ENCODE assay signal across 1 cellular context in the genomic region with DNA sequence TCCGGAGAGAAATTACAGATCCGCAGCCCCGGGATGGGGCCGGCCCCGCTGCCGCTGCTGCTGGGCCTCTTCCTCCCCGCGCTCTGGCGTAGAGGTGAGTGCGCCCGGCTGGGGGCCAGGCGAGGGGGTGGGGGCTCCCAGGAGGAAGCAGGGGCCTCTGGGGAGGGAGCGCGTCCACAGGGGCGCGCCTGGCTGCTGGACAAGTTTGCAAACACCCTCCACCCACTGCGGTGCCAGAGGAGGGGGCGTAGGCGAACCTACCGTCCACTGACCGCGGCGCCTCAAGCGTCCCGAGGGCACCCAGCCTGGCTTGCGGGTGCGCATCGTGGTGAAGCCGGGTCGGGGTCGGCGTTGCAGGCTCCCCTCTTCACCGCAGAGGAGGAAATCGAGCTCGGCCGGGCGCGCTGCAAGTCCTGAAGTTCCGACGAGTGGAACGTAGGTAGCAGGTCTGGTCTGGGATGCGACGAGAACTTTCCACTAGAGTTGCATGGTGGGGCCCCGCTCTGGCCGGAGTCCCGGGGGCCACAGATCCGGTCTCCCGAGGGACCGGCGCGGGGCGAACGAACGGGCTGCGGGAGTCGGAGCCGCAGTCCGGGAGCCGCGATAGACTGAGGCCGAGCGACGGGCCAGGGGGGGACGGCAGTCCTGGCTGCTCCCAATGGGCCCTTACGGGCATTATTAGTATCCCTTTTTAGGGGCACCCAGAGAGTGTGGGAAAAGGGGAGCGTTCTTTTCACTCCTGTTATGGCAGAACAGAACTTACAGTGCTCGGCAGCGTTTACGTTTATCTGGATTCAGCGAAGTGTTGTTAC.
A peak's percentile ranks its signal among the peaks of the same experiment; 100 is the strongest.
TF ChIP-seq lines count a peak whose summit lies in the region.

No MANE protein-coding gene starts in this region.

TF ChIP-seq in HepG2, 621 proteins besides CTCF, POLR2A, EP300 and RAD21 (continued from another document and continues in another):
- TF ChIP-seq, protein P1, sequence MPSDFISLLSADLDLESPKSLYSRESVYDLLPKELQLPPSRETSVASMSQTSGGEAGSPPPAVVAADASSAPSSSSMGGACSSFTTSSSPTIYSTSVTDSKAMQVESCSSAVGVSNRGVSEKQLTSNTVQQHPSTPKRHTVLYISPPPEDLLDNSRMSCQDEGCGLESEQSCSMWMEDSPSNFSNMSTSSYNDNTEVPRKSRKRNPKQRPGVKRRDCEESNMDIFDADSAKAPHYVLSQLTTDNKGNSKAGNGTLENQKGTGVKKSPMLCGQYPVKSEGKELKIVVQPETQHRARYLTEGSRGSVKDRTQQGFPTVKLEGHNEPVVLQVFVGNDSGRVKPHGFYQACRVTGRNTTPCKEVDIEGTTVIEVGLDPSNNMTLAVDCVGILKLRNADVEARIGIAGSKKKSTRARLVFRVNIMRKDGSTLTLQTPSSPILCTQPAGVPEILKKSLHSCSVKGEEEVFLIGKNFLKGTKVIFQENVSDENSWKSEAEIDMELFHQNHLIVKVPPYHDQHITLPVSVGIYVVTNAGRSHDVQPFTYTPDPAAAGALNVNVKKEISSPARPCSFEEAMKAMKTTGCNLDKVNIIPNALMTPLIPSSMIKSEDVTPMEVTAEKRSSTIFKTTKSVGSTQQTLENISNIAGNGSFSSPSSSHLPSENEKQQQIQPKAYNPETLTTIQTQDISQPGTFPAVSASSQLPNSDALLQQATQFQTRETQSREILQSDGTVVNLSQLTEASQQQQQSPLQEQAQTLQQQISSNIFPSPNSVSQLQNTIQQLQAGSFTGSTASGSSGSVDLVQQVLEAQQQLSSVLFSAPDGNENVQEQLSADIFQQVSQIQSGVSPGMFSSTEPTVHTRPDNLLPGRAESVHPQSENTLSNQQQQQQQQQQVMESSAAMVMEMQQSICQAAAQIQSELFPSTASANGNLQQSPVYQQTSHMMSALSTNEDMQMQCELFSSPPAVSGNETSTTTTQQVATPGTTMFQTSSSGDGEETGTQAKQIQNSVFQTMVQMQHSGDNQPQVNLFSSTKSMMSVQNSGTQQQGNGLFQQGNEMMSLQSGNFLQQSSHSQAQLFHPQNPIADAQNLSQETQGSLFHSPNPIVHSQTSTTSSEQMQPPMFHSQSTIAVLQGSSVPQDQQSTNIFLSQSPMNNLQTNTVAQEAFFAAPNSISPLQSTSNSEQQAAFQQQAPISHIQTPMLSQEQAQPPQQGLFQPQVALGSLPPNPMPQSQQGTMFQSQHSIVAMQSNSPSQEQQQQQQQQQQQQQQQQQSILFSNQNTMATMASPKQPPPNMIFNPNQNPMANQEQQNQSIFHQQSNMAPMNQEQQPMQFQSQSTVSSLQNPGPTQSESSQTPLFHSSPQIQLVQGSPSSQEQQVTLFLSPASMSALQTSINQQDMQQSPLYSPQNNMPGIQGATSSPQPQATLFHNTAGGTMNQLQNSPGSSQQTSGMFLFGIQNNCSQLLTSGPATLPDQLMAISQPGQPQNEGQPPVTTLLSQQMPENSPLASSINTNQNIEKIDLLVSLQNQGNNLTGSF (CRISPR knock-in tag; IDR thresholded peaks at IDR 0.05): peak; percentile 66; the same call in 1 of the 2 replicates
- TF ChIP-seq KDM5A (IDR thresholded peaks at IDR 0.05; ENCODE audit: borderline replicate concordance, low read length): peak; percentile 38; the same call in 1 of the 2 replicates
- TF ChIP-seq, protein P2, sequence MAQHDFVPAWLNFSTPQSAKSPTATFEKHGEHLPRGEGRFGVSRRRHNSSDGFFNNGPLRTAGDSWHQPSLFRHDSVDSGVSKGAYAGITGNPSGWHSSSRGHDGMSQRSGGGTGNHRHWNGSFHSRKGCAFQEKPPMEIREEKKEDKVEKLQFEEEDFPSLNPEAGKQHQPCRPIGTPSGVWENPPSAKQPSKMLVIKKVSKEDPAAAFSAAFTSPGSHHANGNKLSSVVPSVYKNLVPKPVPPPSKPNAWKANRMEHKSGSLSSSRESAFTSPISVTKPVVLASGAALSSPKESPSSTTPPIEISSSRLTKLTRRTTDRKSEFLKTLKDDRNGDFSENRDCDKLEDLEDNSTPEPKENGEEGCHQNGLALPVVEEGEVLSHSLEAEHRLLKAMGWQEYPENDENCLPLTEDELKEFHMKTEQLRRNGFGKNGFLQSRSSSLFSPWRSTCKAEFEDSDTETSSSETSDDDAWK (CRISPR knock-in tag; IDR thresholded peaks at IDR 0.05): no peak
- no peak for TF ChIP-seq ZFP37 (CRISPR knock-in tag; IDR thresholded peaks at IDR 0.05; ENCODE audit: borderline replicate concordance)
- TF ChIP-seq RNF2 (conservative IDR thresholded peaks at IDR 0.05; ENCODE audit: low read depth): 0 out of 2 replicates have a peak, but pooled peaks have one; percentile 35
- peak; percentile 8; the same call in 1 of the 2 replicates for TF ChIP-seq ZFX (CRISPR knock-in tag; IDR thresholded peaks at IDR 0.05; ENCODE audit: low read depth)
- TF ChIP-seq MXD4 (CRISPR knock-in tag; IDR thresholded peaks at IDR 0.05): no peak
- no peak; the same call in 1 of the 2 replicates for TF ChIP-seq ZSCAN30 (CRISPR knock-in tag; IDR thresholded peaks at IDR 0.05)
- TF ChIP-seq, protein P3, sequence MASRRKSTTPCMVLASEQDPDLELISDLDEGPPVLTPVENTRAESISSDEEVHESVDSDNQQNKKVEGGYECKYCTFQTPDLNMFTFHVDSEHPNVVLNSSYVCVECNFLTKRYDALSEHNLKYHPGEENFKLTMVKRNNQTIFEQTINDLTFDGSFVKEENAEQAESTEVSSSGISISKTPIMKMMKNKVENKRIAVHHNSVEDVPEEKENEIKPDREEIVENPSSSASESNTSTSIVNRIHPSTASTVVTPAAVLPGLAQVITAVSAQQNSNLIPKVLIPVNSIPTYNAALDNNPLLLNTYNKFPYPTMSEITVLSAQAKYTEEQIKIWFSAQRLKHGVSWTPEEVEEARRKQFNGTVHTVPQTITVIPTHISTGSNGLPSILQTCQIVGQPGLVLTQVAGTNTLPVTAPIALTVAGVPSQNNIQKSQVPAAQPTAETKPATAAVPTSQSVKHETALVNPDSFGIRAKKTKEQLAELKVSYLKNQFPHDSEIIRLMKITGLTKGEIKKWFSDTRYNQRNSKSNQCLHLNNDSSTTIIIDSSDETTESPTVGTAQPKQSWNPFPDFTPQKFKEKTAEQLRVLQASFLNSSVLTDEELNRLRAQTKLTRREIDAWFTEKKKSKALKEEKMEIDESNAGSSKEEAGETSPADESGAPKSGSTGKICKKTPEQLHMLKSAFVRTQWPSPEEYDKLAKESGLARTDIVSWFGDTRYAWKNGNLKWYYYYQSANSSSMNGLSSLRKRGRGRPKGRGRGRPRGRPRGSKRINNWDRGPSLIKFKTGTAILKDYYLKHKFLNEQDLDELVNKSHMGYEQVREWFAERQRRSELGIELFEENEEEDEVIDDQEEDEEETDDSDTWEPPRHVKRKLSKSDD (CRISPR knock-in tag; IDR thresholded peaks at IDR 0.05; ENCODE audit: low read depth): 0 out of 2 replicates have a peak, but pooled peaks have one; percentile 35
- no peak for TF ChIP-seq MAFG (CRISPR knock-in tag; IDR thresholded peaks at IDR 0.05)
- no peak for TF ChIP-seq ZNF326 (CRISPR knock-in tag; IDR thresholded peaks at IDR 0.05; ENCODE audit: borderline replicate concordance)
- no peak for TF ChIP-seq TARDBP (CRISPR knock-in tag; IDR thresholded peaks at IDR 0.05)
- TF ChIP-seq TBX3 (IDR thresholded peaks at IDR 0.05; ENCODE audit: borderline replicate concordance): no peak
- TF ChIP-seq BORCS8-MEF2B (CRISPR knock-in tag; IDR thresholded peaks at IDR 0.05): peak; percentile 58; the same call in 1 of the 2 replicates
- no peak for TF ChIP-seq ZNF251 (CRISPR knock-in tag; IDR thresholded peaks at IDR 0.05)
- TF ChIP-seq, protein P4, sequence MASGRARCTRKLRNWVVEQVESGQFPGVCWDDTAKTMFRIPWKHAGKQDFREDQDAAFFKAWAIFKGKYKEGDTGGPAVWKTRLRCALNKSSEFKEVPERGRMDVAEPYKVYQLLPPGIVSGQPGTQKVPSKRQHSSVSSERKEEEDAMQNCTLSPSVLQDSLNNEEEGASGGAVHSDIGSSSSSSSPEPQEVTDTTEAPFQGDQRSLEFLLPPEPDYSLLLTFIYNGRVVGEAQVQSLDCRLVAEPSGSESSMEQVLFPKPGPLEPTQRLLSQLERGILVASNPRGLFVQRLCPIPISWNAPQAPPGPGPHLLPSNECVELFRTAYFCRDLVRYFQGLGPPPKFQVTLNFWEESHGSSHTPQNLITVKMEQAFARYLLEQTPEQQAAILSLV (CRISPR knock-in tag; IDR thresholded peaks at IDR 0.05; ENCODE audit: borderline replicate concordance): peak; percentile 87; the same call in 1 of the 2 replicates
- TF ChIP-seq, protein P5, sequence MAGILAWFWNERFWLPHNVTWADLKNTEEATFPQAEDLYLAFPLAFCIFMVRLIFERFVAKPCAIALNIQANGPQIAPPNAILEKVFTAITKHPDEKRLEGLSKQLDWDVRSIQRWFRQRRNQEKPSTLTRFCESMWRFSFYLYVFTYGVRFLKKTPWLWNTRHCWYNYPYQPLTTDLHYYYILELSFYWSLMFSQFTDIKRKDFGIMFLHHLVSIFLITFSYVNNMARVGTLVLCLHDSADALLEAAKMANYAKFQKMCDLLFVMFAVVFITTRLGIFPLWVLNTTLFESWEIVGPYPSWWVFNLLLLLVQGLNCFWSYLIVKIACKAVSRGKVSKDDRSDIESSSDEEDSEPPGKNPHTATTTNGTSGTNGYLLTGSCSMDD (CRISPR knock-in tag; IDR thresholded peaks at IDR 0.05): no peak
- TF ChIP-seq NAIF1 (CRISPR knock-in tag; IDR thresholded peaks at IDR 0.05; ENCODE audit: borderline replicate concordance): no peak
- TF ChIP-seq ZNF607 (CRISPR knock-in tag; IDR thresholded peaks at IDR 0.05; ENCODE audit: borderline replicate concordance): no peak
- TF ChIP-seq, protein P6, sequence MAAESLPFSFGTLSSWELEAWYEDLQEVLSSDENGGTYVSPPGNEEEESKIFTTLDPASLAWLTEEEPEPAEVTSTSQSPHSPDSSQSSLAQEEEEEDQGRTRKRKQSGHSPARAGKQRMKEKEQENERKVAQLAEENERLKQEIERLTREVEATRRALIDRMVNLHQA (CRISPR knock-in tag; IDR thresholded peaks at IDR 0.05): no peak
- TF ChIP-seq ZNF777 (CRISPR knock-in tag; IDR thresholded peaks at IDR 0.05): peak; percentile 87
- TF ChIP-seq NFE2L2 (IDR thresholded peaks at IDR 0.05; ENCODE audit: low read length): no peak
- TF ChIP-seq ZNF761 (CRISPR knock-in tag; conservative IDR thresholded peaks at IDR 0.05): no peak
- TF ChIP-seq DMAP1 (CRISPR knock-in tag; IDR thresholded peaks at IDR 0.05): no peak; the same call in none of the 2 replicates
- peak; percentile 7 for TF ChIP-seq HNRNPK (IDR thresholded peaks at IDR 0.05; ENCODE audit: low read depth, low read length, poor library complexity, severe bottlenecking)
- TF ChIP-seq, protein P7, sequence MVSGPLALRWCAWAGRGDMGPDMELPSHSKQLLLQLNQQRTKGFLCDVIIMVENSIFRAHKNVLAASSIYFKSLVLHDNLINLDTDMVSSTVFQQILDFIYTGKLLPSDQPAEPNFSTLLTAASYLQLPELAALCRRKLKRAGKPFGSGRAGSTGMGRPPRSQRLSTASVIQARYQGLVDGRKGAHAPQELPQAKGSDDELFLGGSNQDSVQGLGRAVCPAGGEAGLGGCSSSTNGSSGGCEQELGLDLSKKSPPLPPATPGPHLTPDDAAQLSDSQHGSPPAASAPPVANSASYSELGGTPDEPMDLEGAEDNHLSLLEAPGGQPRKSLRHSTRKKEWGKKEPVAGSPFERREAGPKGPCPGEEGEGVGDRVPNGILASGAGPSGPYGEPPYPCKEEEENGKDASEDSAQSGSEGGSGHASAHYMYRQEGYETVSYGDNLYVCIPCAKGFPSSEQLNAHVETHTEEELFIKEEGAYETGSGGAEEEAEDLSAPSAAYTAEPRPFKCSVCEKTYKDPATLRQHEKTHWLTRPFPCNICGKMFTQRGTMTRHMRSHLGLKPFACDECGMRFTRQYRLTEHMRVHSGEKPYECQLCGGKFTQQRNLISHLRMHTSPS (CRISPR knock-in tag; IDR thresholded peaks at IDR 0.05; ENCODE audit: low read depth): no peak; the same call in 1 of the 2 replicates
- no peak for TF ChIP-seq ZNF335 (CRISPR knock-in tag; IDR thresholded peaks at IDR 0.05)
- no peak for TF ChIP-seq HMG20B (CRISPR knock-in tag; conservative IDR thresholded peaks at IDR 0.05)
- TF ChIP-seq ZFYVE20 (CRISPR knock-in tag; IDR thresholded peaks at IDR 0.05; ENCODE audit: borderline replicate concordance, low read depth): no peak
- TF ChIP-seq, protein P8, sequence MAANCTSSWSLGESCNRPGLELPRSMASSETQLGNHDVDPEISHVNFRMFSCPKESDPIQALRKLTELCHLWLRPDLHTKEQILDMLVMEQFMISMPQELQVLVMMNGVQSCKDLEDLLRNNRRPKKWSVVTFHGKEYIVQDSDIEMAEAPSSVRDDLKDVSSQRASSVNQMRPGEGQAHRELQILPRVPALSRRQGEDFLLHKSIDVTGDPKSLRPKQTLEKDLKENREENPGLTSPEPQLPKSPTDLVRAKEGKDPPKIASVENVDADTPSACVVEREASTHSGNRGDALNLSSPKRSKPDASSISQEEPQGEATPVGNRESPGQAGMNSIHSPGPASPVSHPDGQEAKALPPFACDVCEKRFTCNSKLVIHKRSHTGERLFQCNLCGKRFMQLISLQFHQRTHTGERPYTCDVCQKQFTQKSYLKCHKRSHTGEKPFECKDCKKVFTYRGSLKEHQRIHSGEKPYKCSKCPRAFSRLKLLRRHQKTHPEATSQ (CRISPR knock-in tag; IDR thresholded peaks at IDR 0.05; ENCODE audit: borderline replicate concordance): no peak
- TF ChIP-seq, protein P9, sequence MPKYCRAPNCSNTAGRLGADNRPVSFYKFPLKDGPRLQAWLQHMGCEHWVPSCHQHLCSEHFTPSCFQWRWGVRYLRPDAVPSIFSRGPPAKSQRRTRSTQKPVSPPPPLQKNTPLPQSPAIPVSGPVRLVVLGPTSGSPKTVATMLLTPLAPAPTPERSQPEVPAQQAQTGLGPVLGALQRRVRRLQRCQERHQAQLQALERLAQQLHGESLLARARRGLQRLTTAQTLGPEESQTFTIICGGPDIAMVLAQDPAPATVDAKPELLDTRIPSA (CRISPR knock-in tag; IDR thresholded peaks at IDR 0.05; ENCODE audit: borderline replicate concordance): peak; percentile 85; the same call in 1 of the 2 replicates
- TF ChIP-seq RBFOX2 (IDR thresholded peaks at IDR 0.05; ENCODE audit: low read depth, low read length): peak; percentile 82
- no peak for TF ChIP-seq ZNF138 (CRISPR knock-in tag; IDR thresholded peaks at IDR 0.05; ENCODE audit: low read depth)
- TF ChIP-seq ZFP36 (IDR thresholded peaks at IDR 0.05; ENCODE audit: borderline replicate concordance, low read depth, low read length, partially characterized antibody): no peak
- TF ChIP-seq ZSCAN25 (CRISPR knock-in tag; IDR thresholded peaks at IDR 0.05): 0 out of 2 replicates have a peak, but pooled peaks have one; percentile 1
- TF ChIP-seq ZNF7 (CRISPR knock-in tag; IDR thresholded peaks at IDR 0.05): no peak
- TF ChIP-seq TCF12 (IDR thresholded peaks at IDR 0.05): no peak
- TF ChIP-seq TCF12 (CRISPR knock-in tag; IDR thresholded peaks at IDR 0.05): no peak; the same call in 1 of the 2 replicates
- no peak for TF ChIP-seq ZNF292 (CRISPR knock-in tag; IDR thresholded peaks at IDR 0.05; ENCODE audit: borderline replicate concordance, low read depth)
- TF ChIP-seq ZNF549 (CRISPR knock-in tag; IDR thresholded peaks at IDR 0.05): no peak
- TF ChIP-seq ATRX (CRISPR knock-in tag; IDR thresholded peaks at IDR 0.05; ENCODE audit: borderline replicate concordance): no peak
- TF ChIP-seq ZNF749 (CRISPR knock-in tag; IDR thresholded peaks at IDR 0.05; ENCODE audit: borderline replicate concordance): peak; percentile 77; the same call in 1 of the 2 replicates
- no peak; the same call in 1 of the 2 replicates for TF ChIP-seq ZNF253 (CRISPR knock-in tag; IDR thresholded peaks at IDR 0.05; ENCODE audit: borderline replicate concordance)
- no peak; the same call in 1 of the 2 replicates for TF ChIP-seq ZNF839 (CRISPR knock-in tag; IDR thresholded peaks at IDR 0.05; ENCODE audit: borderline replicate concordance)
- TF ChIP-seq ZBTB3 (CRISPR knock-in tag; IDR thresholded peaks at IDR 0.05; ENCODE audit: borderline replicate concordance, low read depth): 0 out of 2 replicates have a peak, but pooled peaks have one; percentile 4
